Comparison of ENCODE assay signal across 8 cellular contexts in the genomic region with DNA sequence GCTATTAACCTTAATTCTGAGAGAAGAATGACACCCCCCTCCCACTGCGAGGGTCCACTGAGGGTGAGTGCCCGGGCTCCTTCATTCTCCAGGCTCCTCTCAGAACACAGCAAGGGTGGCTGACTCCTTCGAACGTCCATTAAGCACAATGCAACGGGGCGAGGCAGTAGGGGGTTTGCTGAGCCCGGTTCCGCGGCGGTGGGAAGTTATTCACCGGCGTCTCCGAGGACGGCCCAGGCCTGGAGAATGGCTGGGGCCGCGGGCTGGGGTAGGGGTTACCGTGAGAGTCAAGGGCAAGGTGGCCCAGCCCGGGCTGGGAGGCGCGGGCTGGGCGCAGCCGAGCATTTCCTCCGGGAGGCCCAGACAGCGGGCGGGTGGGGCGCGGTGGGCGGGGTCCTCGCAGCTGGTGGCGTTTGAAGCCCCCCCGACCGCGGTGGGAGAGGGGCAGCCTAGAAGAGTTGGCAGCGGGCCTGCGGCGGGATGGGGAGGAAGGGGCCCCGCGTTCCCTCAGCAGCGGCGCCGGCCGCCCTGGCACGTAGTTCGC. TPM values are rescaled to one million over a fixed set of nuclear protein-coding genes. Genes with fewer than 3 reads are reported as not detected.
A peak's percentile ranks its signal among the peaks of the same experiment; 100 is the strongest.
DNase-seq lines count a peak whose midpoint lies in the region; ATAC-seq and TF ChIP-seq lines count a peak whose summit lies in the region.

No MANE protein-coding gene starts in this region.

- H3K4me1 Mint-ChIP-seq in CD8-positive, alpha-beta memory T cell = peaks cover 30 to 60% (median 35%) of the 10 kb centered on the region in 3 donors

- peak overlapping the region; percentile 52 for H3K4me3 ChIP-seq in CD8-positive, alpha-beta memory T cell (ENCODE audit: low read length)
- H3K4me3 ChIP-seq in vagina = peak overlapping the region; percentile 56 to 77

- no peak for TF ChIP-seq POLR2A in vagina (IDR thresholded peaks at IDR 0.05)

- H3K36me3 ChIP-seq in CD8-positive, alpha-beta memory T cell (ENCODE audit: insufficient read depth, low read length) = no peaks in the 10 kb centered on the region
- H3K36me3 ChIP-seq in vagina = no peaks in the 10 kb centered on the region

- ATAC-seq in GM21737 (IDR thresholded peaks at IDR 0.05; ENCODE audit: unreplicated experiment) = peak; percentile 7
- peak; percentile 2 for ATAC-seq in omental fat pad (ENCODE audit: low FRiP score)

- POLR2A ChIA-PET in CD8-positive, alpha-beta memory T cell (lab: Charles Lee) = interaction anchor here (1.0 to 4.8 kb wide), 21 partner anchors 8 to 163 kb away, joined by 3 to 62 read pairs (median 8); no protein-coding TSS in a partner anchor

- peak; percentile 63 to 83 (median 68) for DNase-seq in CD8-positive, alpha-beta memory T cell
- peak; percentile 39 for DNase-seq in NCI-H1105 treated with DMSO at 0.1 percent for 48 hours (lab: John Stamatoyannopoulos, UW)
- peak; percentile 86 for DNase-seq in activated effector memory CD4-positive, alpha-beta T cell treated with anti-CD3 and anti-CD28 coated beads, Interleukin-2, amount 50 U/mL, for 16 hours
- peak; percentile 84 for DNase-seq in globus pallidus (ENCODE audit: low spot score)
- no peak for DNase-seq in omental fat pad (ENCODE audit: low spot score)
- no peak for DNase-seq in vagina (ENCODE audit: extremely low spot score in 2 of 2)
- DNase-seq in NCI-H226 = no peak

- peak overlapping the region; percentile 84 to 98 (median 96) for H3K27ac Mint-ChIP-seq in CD8-positive, alpha-beta memory T cell

- H3K4me1 ChIP-seq in CD8-positive, alpha-beta memory T cell (ENCODE audit: insufficient read depth, low read length) = peaks cover 28% of the 10 kb centered on the region
- H3K4me1 ChIP-seq in vagina = peaks cover 31% of the 10 kb centered on the region

- intact Hi-C loops in vagina (cut with DNase I) = loop anchor here (5.0 to 10.0 kb wide), 2 partner anchors 88 to 159 kb away; no protein-coding TSS in a partner anchor

- peak overlapping the region; percentile 85 for H3K27ac ChIP-seq in CD8-positive, alpha-beta memory T cell (ENCODE audit: low read depth, low read length)
- H3K27ac ChIP-seq in vagina = peak overlapping the region; percentile 90

- TF ChIP-seq CTCF in omental fat pad (IDR thresholded peaks at IDR 0.05) = no peak
- no peak for TF ChIP-seq CTCF in vagina (IDR thresholded peaks at IDR 0.05)

- peak overlapping the region; percentile 85 to 95 (median 88) for H3K4me3 Mint-ChIP-seq in CD8-positive, alpha-beta memory T cell

- H3K9me3 Mint-ChIP-seq in CD8-positive, alpha-beta memory T cell = no peaks in the 10 kb centered on the region

- H3K27me3 Mint-ChIP-seq in CD8-positive, alpha-beta memory T cell = peaks cover 0 to 2% of the 10 kb centered on the region in 2 donors

- no peaks in the 10 kb centered on the region for H3K27me3 ChIP-seq in CD8-positive, alpha-beta memory T cell (ENCODE audit: insufficient read depth, low read length, poor library complexity, severe bottlenecking)
- H3K27me3 ChIP-seq in vagina = no peaks in the 10 kb centered on the region

- CTCF ChIA-PET in CD8-positive, alpha-beta memory T cell (lab: Charles Lee) = interaction anchor here (1.0 to 3.8 kb wide), 17 partner anchors 9 to 163 kb away, joined by 3 to 31 read pairs (median 6); no protein-coding TSS in a partner anchor

- no peaks in the 10 kb centered on the region for H3K9me3 ChIP-seq in CD8-positive, alpha-beta memory T cell (ENCODE audit: low read length)
- no peaks in the 10 kb centered on the region for H3K9me3 ChIP-seq in vagina

- peaks cover 0 to 26% (median 5%) of the 10 kb centered on the region in 3 donors for H3K36me3 Mint-ChIP-seq in CD8-positive, alpha-beta memory T cell

RNA-seq across cellular contexts. Expression of gene KLF13, which starts 1.1 kb away (rescaled TPM):
- total RNA-seq in CD8-positive, alpha-beta memory T cell = 100 to 1,000 TPM; 145 to 147 TPM
- polyA plus RNA-seq in CD8-positive, alpha-beta memory T cell = 109 TPM
- total RNA-seq in omental fat pad (10 to 100 TPM; 49.7 to 67.5 (median 62.3) TPM), vagina (30.9 TPM)

Comparison
In these comparisons a context has a peak if more than half of its experiments do, and no peak if none do; other contexts are left out.
1. DNase-seq: peak in CD8-positive, alpha-beta memory T cell (5 of 5), NCI-H1105 treated with DMSO at 0.1 percent for 48 hours (single experiment), activated effector memory CD4-positive, alpha-beta T cell treated with anti-CD3 and anti-CD28 coated beads, Interleukin-2, amount 50 U/mL, for 16 hours (single experiment) and globus pallidus (single experiment); none in omental fat pad (single experiment), vagina (0 of 2) and NCI-H226 (single experiment).